Comparison of ENCODE assay signal across 1 cellular context in genomic region chr18:13346449-13346848, GRCh38.
DNase-seq lines count a peak whose midpoint lies in the region; ATAC-seq, FAIRE-seq and TF ChIP-seq lines count a peak whose summit lies in the region.
"Not testable (repeated sequence)": the region's sequence is repeated elsewhere in the genome, so short reads cannot be mapped to it uniquely, and the experiment has no call there.

No MANE protein-coding gene starts in this region.

- H3K4me3 ChIP-seq in HepG2 (replicated peaks in 1 of 3; ENCODE audit: insufficient read depth in 1 of 3, low read depth in 2 of 3, low read length in 3 of 3) = not testable (repeated sequence)

- TF ChIP-seq RAD21 in HepG2 (CRISPR knock-in tag; IDR thresholded peaks at IDR 0.05) = not testable (repeated sequence)

- not testable (repeated sequence) for DNase-seq in HepG2 (ENCODE audit: low spot score)

- not testable (repeated sequence) for H3K9ac ChIP-seq in HepG2 (ENCODE audit: insufficient read depth, low read depth, low read length)

- not testable (repeated sequence) for BruUV-seq in HepG2 (replicated peaks; lab: Mats Ljungman, UMichigan)

- TF ChIP-seq POLR2A in HepG2 (IDR thresholded peaks at IDR 0.05; ENCODE audit: insufficient read depth in 1 of 2, low read depth in 2 of 2, low read length in 2 of 2) = not testable (repeated sequence)

- not testable (repeated sequence) for H3K36me3 ChIP-seq in HepG2 (replicated peaks in 1 of 2; ENCODE audit: control insufficient read depth in 1 of 2, insufficient read depth in 2 of 2, low read length in 2 of 2)

- CTCF ChIA-PET in HepG2 (lab: Yijun Ruan, JAX; ENCODE audit: low intra/inter-chr PET ratio, low total read pairs) = not testable (repeated sequence)

- H3K27me3 ChIP-seq in HepG2 (ENCODE audit: control insufficient read depth in 1 of 2, insufficient read depth in 2 of 2, low read length in 2 of 2) = not testable (repeated sequence)

- H3K9me3 ChIP-seq in HepG2 (ENCODE audit: low read length) = not testable (repeated sequence)

- not testable (repeated sequence) for TF ChIP-seq CTCF in HepG2 (CRISPR knock-in tag; IDR thresholded peaks at IDR 0.05)

- in situ Hi-C loops in HepG2 (cut with HindIII; ENCODE audit: extremely low pct_ligation_motif_present, low pct_unique_long_range_greater_than_20kb) = not testable (repeated sequence)

- not testable (repeated sequence) for FAIRE-seq in HepG2 (lab: Jason Lieb, UNC)

- TF ChIP-seq EP300 in HepG2 (IDR thresholded peaks at IDR 0.05; ENCODE audit: low read depth in 2 of 2, low read length in 2 of 2); HepG2 (CRISPR knock-in tag; IDR thresholded peaks at IDR 0.05; ENCODE audit: borderline replicate concordance): not testable (repeated sequence)

- not testable (repeated sequence) for ATAC-seq in HepG2

- H3K4me2 ChIP-seq in HepG2 (ENCODE audit: low read depth, low read length) = not testable (repeated sequence)

- POLR2A ChIA-PET in HepG2 (lab: Yijun Ruan, JAX) = not testable (repeated sequence)

- not testable (repeated sequence) for H3K4me1 ChIP-seq in HepG2 (ENCODE audit: insufficient read depth, low read length)

- intact Hi-C loops in HepG2 (cut with micrococcal nuclease; ENCODE audit: unreplicated experiment) = not testable (repeated sequence)

- H4K20me1 ChIP-seq in HepG2 (ENCODE audit: insufficient read depth, low read length) = not testable (repeated sequence)

- H3K79me2 ChIP-seq in HepG2 (ENCODE audit: insufficient read depth, low read length) = not testable (repeated sequence)

- not testable (repeated sequence) for H2AFZ ChIP-seq in HepG2 (ENCODE audit: low read length)

- not testable (repeated sequence) for H3K27ac ChIP-seq in HepG2 (ENCODE audit: extremely low read length, insufficient read depth, low read length)

TF ChIP-seq in HepG2, 621 proteins besides CTCF, POLR2A, EP300 and RAD21:
- TF ChIP-seq FOXA3 (CRISPR knock-in tag; IDR thresholded peaks at IDR 0.05) = peak; percentile 61
- peak; percentile 80 for TF ChIP-seq BCL6 (CRISPR knock-in tag; IDR thresholded peaks at IDR 0.05)
- TF ChIP-seq RARA (CRISPR knock-in tag; IDR thresholded peaks at IDR 0.05) = 0 out of 2 replicates have a peak, but pooled peaks have one; percentile 23
- not testable (repeated sequence) for TF ChIP-seq FOXA1, SOX13 (IDR thresholded peaks at IDR 0.05)
- TF ChIP-seq FOXA1 (CRISPR knock-in tag; IDR thresholded peaks at IDR 0.05) = peak; percentile 23; the same call in 1 of the 2 replicates
- 0 out of 4 replicates have a peak, but pooled peaks of 1 of the 2 experiments have one; percentile 17 for TF ChIP-seq SOX13 (CRISPR knock-in tag; conservative IDR thresholded peaks at IDR 0.05 in 1 of 2, IDR thresholded peaks at IDR 0.05 in 1 of 2)
